In the genomic region with DNA sequence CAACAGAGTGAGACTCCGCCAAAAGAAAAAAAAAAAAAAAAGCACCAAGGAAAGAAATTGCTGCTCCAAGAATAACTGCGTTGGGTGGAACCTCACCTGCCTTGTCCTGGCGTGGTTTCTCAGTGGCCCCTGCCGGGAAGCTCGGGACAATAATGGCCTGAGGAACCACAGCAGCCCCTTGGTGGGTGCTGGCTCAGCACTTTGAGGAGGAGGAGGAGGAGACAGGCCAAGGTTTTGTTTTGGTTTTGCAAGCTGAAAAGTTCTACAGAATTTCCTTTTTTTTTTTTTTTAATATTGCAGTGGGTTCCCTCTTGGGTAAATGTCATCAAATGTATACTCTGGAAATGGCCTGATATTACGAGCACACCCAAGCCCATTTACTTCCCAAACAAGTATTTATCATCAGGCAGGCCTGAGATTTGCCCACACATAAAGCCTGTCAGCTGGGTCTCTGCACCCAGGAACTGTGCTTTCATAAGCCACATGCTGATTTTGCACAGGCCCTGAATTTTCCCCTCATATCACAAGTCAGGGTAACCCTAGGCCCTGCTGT, we compare ENCODE assay signal across 17 cellular contexts.
DNase-seq lines count a peak whose midpoint lies in the region; ATAC-seq and TF ChIP-seq lines count a peak whose summit lies in the region.
"Had no signal": no experiment of that assay in that cellular context is flagged by ENCODE, and none has a peak within 500 bp of the region (broad histone marks: within the 10 kb centered on the region; RNA-seq: fewer than 3 reads in every experiment).

No MANE protein-coding gene starts in this region.

- H3K36me3 Mint-ChIP-seq in activated T-cell treated with anti-CD3 and anti-CD28 coated beads, Interleukin-2, amount 50 U/mL, for 24 hours (ENCODE audit: low read depth) = peaks cover 69% of the 10 kb centered on the region
- H3K36me3 Mint-ChIP-seq in activated T-cell treated with anti-CD3 and anti-CD28 coated beads, Interleukin-2, amount 50 U/mL, for 72 hours (ENCODE audit: insufficient read depth in 2 of 2) = peaks cover 3 to 14% of the 10 kb centered on the region in 2 donors
- H3K36me3 Mint-ChIP-seq in activated T-helper 2 cell treated with anti-CD3 and anti-CD28 coated beads, Interferon-gamma antibody, Interleukin-2, Interleukin-4, amounts not matched to agents 10 μg/mL and 5 μg/mL and 100 μg/mL, durations not matched to agents 14 hours and 24 hours and 36 hours (ENCODE audit: low read depth) = peaks cover 49% of the 10 kb centered on the region
- H3K36me3 Mint-ChIP-seq in stimulated activated memory B cell treated with anti-CD40 and anti-IgM and Interleukin-4, amounts not matched to agents 10 μg/mL and 1 μg/mL and 100 μg/mL, for 72 hours = peaks cover 58% of the 10 kb centered on the region
- no peaks in the 10 kb centered on the region for H3K36me3 Mint-ChIP-seq in WTC11

- TF ChIP-seq CTCF in WTC11 (IDR thresholded peaks at IDR 0.05) = no peak

- peak overlapping the region; percentile 50 for H3K27ac Mint-ChIP-seq in activated T-cell treated with anti-CD3 and anti-CD28 coated beads, Interleukin-2, amount 50 U/mL, for 24 hours
- H3K27ac Mint-ChIP-seq in activated T-cell treated with anti-CD3 and anti-CD28 coated beads, Interleukin-2, amount 50 U/mL, for 72 hours = no peak overlapping the region
- peak overlapping the region; percentile 21 for H3K27ac Mint-ChIP-seq in activated T-helper 2 cell treated with anti-CD3 and anti-CD28 coated beads, Interferon-gamma antibody, Interleukin-2, Interleukin-4, amounts not matched to agents 10 μg/mL and 5 μg/mL and 100 μg/mL, durations not matched to agents 14 hours and 24 hours and 36 hours
- H3K27ac Mint-ChIP-seq in stimulated activated memory B cell treated with anti-CD40 and anti-IgM and Interleukin-4, amounts not matched to agents 10 μg/mL and 1 μg/mL and 100 μg/mL, for 72 hours = peak overlapping the region; percentile 94
- no peak overlapping the region for H3K27ac Mint-ChIP-seq in WTC11
- H3K27ac Mint-ChIP-seq: B cell had no signal

- DNase-seq in activated T-cell treated with anti-CD3 and anti-CD28 coated beads, Interleukin-2, amount 50 U/mL, for 24 hours = no peak
- DNase-seq in activated T-cell treated with anti-CD3 and anti-CD28 coated beads, Interleukin-2, amount 50 U/mL, for 72 hours = no peak
- DNase-seq in CD1c-positive myeloid dendritic cell (ENCODE audit: extremely low spot score) = peak; percentile 54
- DNase-seq in activated T-helper 2 cell treated with anti-CD3 and anti-CD28 coated beads, Interferon-gamma antibody, Interleukin-2, Interleukin-4, amounts not matched to agents 10 μg/mL and 5 μg/mL and 100 μg/mL, durations not matched to agents 14 hours and 24 hours and 36 hours (ENCODE audit: low spot score) = no peak
- DNase-seq in WTC11 (ENCODE audit: low spot score) = no peak
- no peak for DNase-seq in SKM-1 treated with dmso at 0.1 percent for 144 hours (lab: John Stamatoyannopoulos, UW; ENCODE audit: unreplicated experiment)
- DNase-seq: CD4-positive, CD25-positive, alpha-beta regulatory T cell; DMS153; H7; MG63; NCI-H2029 treated with DMSO at 0.1 percent for 48 hours; NCI-H2227 treated with DMSO at 0.1 percent for 48 hours; NCI-H526 treated with DMSO at 0.1 percent for 48 hours; SHP77 treated with DMSO at 0.1 percent for 48 hours had no signal

- H3K4me1 Mint-ChIP-seq in activated T-cell treated with anti-CD3 and anti-CD28 coated beads, Interleukin-2, amount 50 U/mL, for 24 hours (ENCODE audit: low read depth) = peaks cover 80% of the 10 kb centered on the region
- H3K4me1 Mint-ChIP-seq in activated T-cell treated with anti-CD3 and anti-CD28 coated beads, Interleukin-2, amount 50 U/mL, for 72 hours (ENCODE audit: low read depth) = peaks cover 93% of the 10 kb centered on the region
- peaks cover 79% of the 10 kb centered on the region for H3K4me1 Mint-ChIP-seq in activated T-helper 2 cell treated with anti-CD3 and anti-CD28 coated beads, Interferon-gamma antibody, Interleukin-2, Interleukin-4, amounts not matched to agents 10 μg/mL and 5 μg/mL and 100 μg/mL, durations not matched to agents 14 hours and 24 hours and 36 hours (ENCODE audit: low read depth)
- H3K4me1 Mint-ChIP-seq in stimulated activated memory B cell treated with anti-CD40 and anti-IgM and Interleukin-4, amounts not matched to agents 10 μg/mL and 1 μg/mL and 100 μg/mL, for 72 hours = peaks cover 83% of the 10 kb centered on the region
- H3K4me1 Mint-ChIP-seq in WTC11 = peaks cover 12% of the 10 kb centered on the region

- H3K4me3 Mint-ChIP-seq in activated T-cell treated with anti-CD3 and anti-CD28 coated beads, Interleukin-2, amount 50 U/mL, for 24 hours = no peak overlapping the region
- H3K4me3 Mint-ChIP-seq in activated T-cell treated with anti-CD3 and anti-CD28 coated beads, Interleukin-2, amount 50 U/mL, for 72 hours = no peak overlapping the region
- H3K4me3 Mint-ChIP-seq in activated T-helper 2 cell treated with anti-CD3 and anti-CD28 coated beads, Interferon-gamma antibody, Interleukin-2, Interleukin-4, amounts not matched to agents 10 μg/mL and 5 μg/mL and 100 μg/mL, durations not matched to agents 14 hours and 24 hours and 36 hours (ENCODE audit: low read depth) = no peak overlapping the region
- H3K4me3 Mint-ChIP-seq in stimulated activated memory B cell treated with anti-CD40 and anti-IgM and Interleukin-4, amounts not matched to agents 10 μg/mL and 1 μg/mL and 100 μg/mL, for 72 hours = no peak overlapping the region
- H3K4me3 Mint-ChIP-seq in WTC11 = no peak overlapping the region
- H3K4me3 Mint-ChIP-seq: B cell; CD4-positive, CD25-positive, alpha-beta regulatory T cell had no signal

- H3K9me3 Mint-ChIP-seq in activated T-cell treated with anti-CD3 and anti-CD28 coated beads, Interleukin-2, amount 50 U/mL, for 24 hours = no peaks in the 10 kb centered on the region
- H3K9me3 Mint-ChIP-seq in activated T-cell treated with anti-CD3 and anti-CD28 coated beads, Interleukin-2, amount 50 U/mL, for 72 hours = no peaks in the 10 kb centered on the region
- no peaks in the 10 kb centered on the region for H3K9me3 Mint-ChIP-seq in activated T-helper 2 cell treated with anti-CD3 and anti-CD28 coated beads, Interferon-gamma antibody, Interleukin-2, Interleukin-4, amounts not matched to agents 10 μg/mL and 5 μg/mL and 100 μg/mL, durations not matched to agents 14 hours and 24 hours and 36 hours
- no peaks in the 10 kb centered on the region for H3K9me3 Mint-ChIP-seq in stimulated activated memory B cell treated with anti-CD40 and anti-IgM and Interleukin-4, amounts not matched to agents 10 μg/mL and 1 μg/mL and 100 μg/mL, for 72 hours
- H3K9me3 Mint-ChIP-seq in WTC11 = no peaks in the 10 kb centered on the region
- H3K9me3 Mint-ChIP-seq: CD4-positive, CD25-positive, alpha-beta regulatory T cell had no signal

- CTCF ChIA-PET in WTC11 (lab: Charles Lee) = interaction anchor here (1.3 kb wide), 1 partner anchor 78 kb away, joined by 3 read pairs; a partner anchor contains a TSS

- POLR2A ChIA-PET in WTC11 (lab: Charles Lee) = no interaction called here

- intact Hi-C loops in activated T-helper 2 cell treated with anti-CD3 and anti-CD28 coated beads, Interferon-gamma antibody, Interleukin-2, Interleukin-4, amounts not matched to agents 10 μg/mL and 5 μg/mL and 100 μg/mL, durations not matched to agents 14 hours and 24 hours and 36 hours (cut with micrococcal nuclease) = loop anchor here (2.0 to 5.0 kb wide), 2 partner anchors 75 to 210 kb away; no protein-coding TSS in a partner anchor

- H3K27me3 Mint-ChIP-seq in activated T-cell treated with anti-CD3 and anti-CD28 coated beads, Interleukin-2, amount 50 U/mL, for 24 hours = no peaks in the 10 kb centered on the region
- no peaks in the 10 kb centered on the region for H3K27me3 Mint-ChIP-seq in activated T-cell treated with anti-CD3 and anti-CD28 coated beads, Interleukin-2, amount 50 U/mL, for 72 hours (ENCODE audit: low read depth)
- no peaks in the 10 kb centered on the region for H3K27me3 Mint-ChIP-seq in activated T-helper 2 cell treated with anti-CD3 and anti-CD28 coated beads, Interferon-gamma antibody, Interleukin-2, Interleukin-4, amounts not matched to agents 10 μg/mL and 5 μg/mL and 100 μg/mL, durations not matched to agents 14 hours and 24 hours and 36 hours (ENCODE audit: low read depth)
- no peaks in the 10 kb centered on the region for H3K27me3 Mint-ChIP-seq in stimulated activated memory B cell treated with anti-CD40 and anti-IgM and Interleukin-4, amounts not matched to agents 10 μg/mL and 1 μg/mL and 100 μg/mL, for 72 hours
- no peaks in the 10 kb centered on the region for H3K27me3 Mint-ChIP-seq in WTC11 (ENCODE audit: low read depth)
- H3K27me3 Mint-ChIP-seq: B cell; CD4-positive, CD25-positive, alpha-beta regulatory T cell had no signal

- no peak for ATAC-seq in activated T-cell treated with anti-CD3 and anti-CD28 coated beads, Interleukin-2, amount 50 U/mL, for 72 hours (replicated peaks in 1 of 2)
- ATAC-seq in stimulated activated memory B cell treated with anti-CD40 and anti-IgM and Interleukin-4, amounts not matched to agents 10 μg/mL and 1 μg/mL and 100 μg/mL, for 72 hours = no peak
- ATAC-seq in WTC11 = no peak
- ATAC-seq: Panc1 had no signal

TF ChIP-seq in WTC11, 78 proteins besides CTCF, POLR2A, EP300 and RAD21 (continues in another document):
- TF ChIP-seq SP1 (CRISPR knock-in tag; conservative IDR thresholded peaks at IDR 0.05) (no peak), NR2C2 (CRISPR knock-in tag; IDR thresholded peaks at IDR 0.05) (no peak)
- TF ChIP-seq, protein P1, sequence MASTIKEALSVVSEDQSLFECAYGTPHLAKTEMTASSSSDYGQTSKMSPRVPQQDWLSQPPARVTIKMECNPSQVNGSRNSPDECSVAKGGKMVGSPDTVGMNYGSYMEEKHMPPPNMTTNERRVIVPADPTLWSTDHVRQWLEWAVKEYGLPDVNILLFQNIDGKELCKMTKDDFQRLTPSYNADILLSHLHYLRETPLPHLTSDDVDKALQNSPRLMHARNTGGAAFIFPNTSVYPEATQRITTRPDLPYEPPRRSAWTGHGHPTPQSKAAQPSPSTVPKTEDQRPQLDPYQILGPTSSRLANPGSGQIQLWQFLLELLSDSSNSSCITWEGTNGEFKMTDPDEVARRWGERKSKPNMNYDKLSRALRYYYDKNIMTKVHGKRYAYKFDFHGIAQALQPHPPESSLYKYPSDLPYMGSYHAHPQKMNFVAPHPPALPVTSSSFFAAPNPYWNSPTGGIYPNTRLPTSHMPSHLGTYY (CRISPR knock-in tag; IDR thresholded peaks at IDR 0.05) = no peak
- TF ChIP-seq, protein P2, sequence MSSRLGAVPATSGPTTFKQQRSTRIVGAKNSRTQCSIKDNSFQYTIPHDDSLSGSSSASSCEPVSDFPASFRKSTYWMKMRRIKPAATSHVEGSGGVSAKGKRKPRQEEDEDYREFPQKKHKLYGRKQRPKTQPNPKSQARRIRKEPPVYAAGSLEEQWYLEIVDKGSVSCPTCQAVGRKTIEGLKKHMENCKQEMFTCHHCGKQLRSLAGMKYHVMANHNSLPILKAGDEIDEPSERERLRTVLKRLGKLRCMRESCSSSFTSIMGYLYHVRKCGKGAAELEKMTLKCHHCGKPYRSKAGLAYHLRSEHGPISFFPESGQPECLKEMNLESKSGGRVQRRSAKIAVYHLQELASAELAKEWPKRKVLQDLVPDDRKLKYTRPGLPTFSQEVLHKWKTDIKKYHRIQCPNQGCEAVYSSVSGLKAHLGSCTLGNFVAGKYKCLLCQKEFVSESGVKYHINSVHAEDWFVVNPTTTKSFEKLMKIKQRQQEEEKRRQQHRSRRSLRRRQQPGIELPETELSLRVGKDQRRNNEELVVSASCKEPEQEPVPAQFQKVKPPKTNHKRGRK (CRISPR knock-in tag; IDR thresholded peaks at IDR 0.05; ENCODE audit: borderline replicate concordance) = no peak

Comparison
In these comparisons a context has a peak if more than half of its experiments do, and no peak if none do; other contexts are left out.
1. H3K27ac Mint-ChIP-seq: peak in activated T-cell treated with anti-CD3 and anti-CD28 coated beads, Interleukin-2, amount 50 U/mL, for 24 hours (single experiment), activated T-helper 2 cell treated with anti-CD3 and anti-CD28 coated beads, Interferon-gamma antibody, Interleukin-2, Interleukin-4, amounts not matched to agents 10 μg/mL and 5 μg/mL and 100 μg/mL, durations not matched to agents 14 hours and 24 hours and 36 hours (single experiment) and stimulated activated memory B cell treated with anti-CD40 and anti-IgM and Interleukin-4, amounts not matched to agents 10 μg/mL and 1 μg/mL and 100 μg/mL, for 72 hours (single experiment); none in activated T-cell treated with anti-CD3 and anti-CD28 coated beads, Interleukin-2, amount 50 U/mL, for 72 hours (single experiment) and WTC11 (single experiment).